24 cellular contexts compared by ENCODE assay signal in the genomic region with DNA sequence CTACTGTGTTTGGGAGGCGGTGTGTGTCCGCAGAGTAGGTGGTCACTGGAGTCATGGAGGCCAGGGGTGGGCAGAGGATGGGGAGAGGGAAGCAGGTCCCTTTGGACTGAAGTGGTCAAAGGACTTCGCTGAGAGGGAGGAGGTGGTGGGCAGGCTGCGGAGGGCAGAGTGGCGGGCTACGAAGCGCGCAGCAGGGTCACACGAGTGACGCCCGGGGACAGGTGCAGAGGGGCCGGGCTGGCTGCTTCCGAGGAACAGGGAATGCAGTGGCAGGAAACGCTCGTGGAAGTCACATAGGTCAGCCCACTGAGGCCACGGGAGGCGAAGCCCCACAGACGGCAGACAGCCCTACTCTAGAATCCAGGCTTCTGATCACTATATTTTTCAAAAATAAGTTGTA.
DNase-seq lines count a peak whose midpoint lies in the region; ATAC-seq, FAIRE-seq and TF ChIP-seq lines count a peak whose summit lies in the region.
"Had no signal": no experiment of that assay in that cellular context is flagged by ENCODE, and none has a peak within 500 bp of the region (broad histone marks: within the 10 kb centered on the region; RNA-seq: fewer than 3 reads in every experiment).

No MANE protein-coding gene starts in this region.

- TF ChIP-seq EP300 in esophagus muscularis mucosa (IDR thresholded peaks at IDR 0.05): no peak

- H3K36me3 Mint-ChIP-seq in naive thymus-derived CD8-positive, alpha-beta T cell: no peaks in the 10 kb centered on the region

- DNase-seq in right cardiac atrium (no peak), left cardiac atrium (no peak), esophagus muscularis mucosa (ENCODE audit: extremely low spot score) (peak; percentile 37), osteoblast (ENCODE audit: insufficient read length, low spot score, missing footprints) (peak; percentile 35), urothelium cell line (ENCODE audit: low spot score) (no peak), NCI-H1436 (lab: John Stamatoyannopoulos, UW) (no peak)
- no peak for DNase-seq in stimulated activated CD4-positive, alpha-beta T cell treated with anti-CD3 and anti-CD28 coated beads, Interleukin-4, amount 100 ng/mL, for 4 hours
- DNase-seq in naive thymus-derived CD8-positive, alpha-beta T cell: no peak
- DNase-seq: CD4-positive, alpha-beta T cell; DMS53; EL; GDM1; IMR-90; MM.1S; NCI-H1694; NCI-H2029 treated with DMSO at 0.1 percent for 48 hours; NCI-H2227 treated with DMSO at 0.1 percent for 48 hours; NCI-H526 treated with DMSO at 0.1 percent for 48 hours; Right ventricle myocardium superior; RPMI8226 had no signal

- ATAC-seq in right cardiac atrium: peak; percentile 13 to 14
- ATAC-seq in left cardiac atrium: no peak
- no peak for ATAC-seq in naive thymus-derived CD8-positive, alpha-beta T cell
- ATAC-seq: GM12878 had no signal

- WGBS in right cardiac atrium: 89% methylated on average over 17 of the region's 18 CpGs
- WGBS in esophagus muscularis mucosa: 89% methylated on average over 18 of the region's 18 CpGs

- no peak overlapping the region for H3K27ac ChIP-seq in right cardiac atrium (ENCODE audit: low read length)
- H3K27ac ChIP-seq in esophagus muscularis mucosa (replicated peaks in 1 of 4): no peak overlapping the region
- H3K27ac ChIP-seq in osteoblast (ENCODE audit: low read depth, low read length): no peak overlapping the region
- H3K27ac ChIP-seq: BLaER1, KMS-11, SJSA1 had no signal

- no peak for TF ChIP-seq POLR2A in esophagus muscularis mucosa (IDR thresholded peaks at IDR 0.05; ENCODE audit: low read depth)

- H2AFZ ChIP-seq in osteoblast (ENCODE audit: low read length): no peak overlapping the region

- no peaks in the 10 kb centered on the region for H4K20me1 ChIP-seq in osteoblast (ENCODE audit: insufficient read depth, low read length)
- H4K20me1 ChIP-seq: BLaER1 had no signal

- intact Hi-C loops in right cardiac atrium (cut with DNase I): no loop called here
- intact Hi-C loops in left cardiac atrium (cut with DNase I): no loop called here
- intact Hi-C loops in esophagus muscularis mucosa (cut with DNase I): no loop called here

- H3K9me3 ChIP-seq in right cardiac atrium (ENCODE audit: control insufficient read depth, low read length) (no peaks in the 10 kb centered on the region), esophagus muscularis mucosa (no peaks in the 10 kb centered on the region), osteoblast (ENCODE audit: low read depth, low read length) (no peaks in the 10 kb centered on the region)
- H3K9me3 ChIP-seq: SJSA1 had no signal

- POLR2A ChIA-PET in naive thymus-derived CD8-positive, alpha-beta T cell (lab: Charles Lee): no interaction called here

- H3K4me3 ChIP-seq in right cardiac atrium (ENCODE audit: low read length) (no peak overlapping the region), esophagus muscularis mucosa (no peak overlapping the region), osteoblast (ENCODE audit: insufficient read depth, low read length) (no peak overlapping the region)
- H3K4me3 ChIP-seq: BLaER1, GM12878, SJSA1 had no signal

- no peaks in the 10 kb centered on the region for H3K79me2 ChIP-seq in osteoblast (ENCODE audit: insufficient read depth, low read length)

- no peak overlapping the region for H3K4me3 Mint-ChIP-seq in naive thymus-derived CD8-positive, alpha-beta T cell
- H3K4me3 Mint-ChIP-seq: CD4-positive, alpha-beta T cell had no signal

- H3K36me3 ChIP-seq in esophagus muscularis mucosa (no peaks in the 10 kb centered on the region), osteoblast (ENCODE audit: insufficient read depth, low read length) (no peaks in the 10 kb centered on the region)
- H3K36me3 ChIP-seq: BLaER1, SJSA1 had no signal

- no peaks in the 10 kb centered on the region for H3K9me3 Mint-ChIP-seq in naive thymus-derived CD8-positive, alpha-beta T cell
- H3K9me3 Mint-ChIP-seq: CD4-positive, alpha-beta T cell had no signal

- no peaks in the 10 kb centered on the region for H3K27me3 Mint-ChIP-seq in naive thymus-derived CD8-positive, alpha-beta T cell
- H3K27me3 Mint-ChIP-seq: CD4-positive, alpha-beta T cell had no signal

- H3K4me1 Mint-ChIP-seq in naive thymus-derived CD8-positive, alpha-beta T cell: peaks cover 3 to 8% (median 6%) of the 10 kb centered on the region in 4 donors

- H3K27ac Mint-ChIP-seq in naive thymus-derived CD8-positive, alpha-beta T cell: peak overlapping the region in 2 of 10 donors; percentile 43 to 84
- H3K27ac Mint-ChIP-seq: CD4-positive, alpha-beta T cell had no signal

- no peak overlapping the region for H3K4me2 ChIP-seq in osteoblast (ENCODE audit: insufficient read depth, low read length)
- H3K4me2 ChIP-seq: BLaER1, KMS-11 had no signal

- FAIRE-seq in urothelium cell line (lab: Jason Lieb, UNC): peak; percentile 9
- FAIRE-seq: GM12878 had no signal

- H3K27me3 ChIP-seq in right cardiac atrium (ENCODE audit: control insufficient read depth, insufficient read depth) (no peaks in the 10 kb centered on the region), esophagus muscularis mucosa (peaks cover 0 to 6% (median 0%) of the 10 kb centered on the region in 4 donors), osteoblast (ENCODE audit: insufficient read depth, low read length) (no peaks in the 10 kb centered on the region)
- H3K27me3 ChIP-seq: BLaER1, SJSA1 had no signal

- no peaks in the 10 kb centered on the region for H3K4me1 ChIP-seq in right cardiac atrium (ENCODE audit: control insufficient read depth, insufficient read depth, low read length)
- peaks cover 0 to 3% (median 0%) of the 10 kb centered on the region in 4 donors for H3K4me1 ChIP-seq in esophagus muscularis mucosa
- no peaks in the 10 kb centered on the region for H3K4me1 ChIP-seq in osteoblast (ENCODE audit: insufficient read depth, low read length)
- H3K4me1 ChIP-seq: SJSA1 had no signal

- no peak for TF ChIP-seq CTCF in esophagus muscularis mucosa (IDR thresholded peaks at IDR 0.05)
- no peak for TF ChIP-seq CTCF in osteoblast (IDR thresholded peaks at IDR 0.05; ENCODE audit: extremely low read depth, low read depth, low read length)

Comparison
In these comparisons a context has a peak if more than half of its experiments do, and no peak if none do; other contexts are left out.
1. ATAC-seq: peak in right cardiac atrium (2 of 2); none in left cardiac atrium (0 of 2) and naive thymus-derived CD8-positive, alpha-beta T cell (0 of 2).
2. DNase-seq: peak in esophagus muscularis mucosa (single experiment) and osteoblast (single experiment); none in right cardiac atrium (0 of 3), left cardiac atrium (single experiment), urothelium cell line (single experiment), stimulated activated CD4-positive, alpha-beta T cell treated with anti-CD3 and anti-CD28 coated beads, Interleukin-4, amount 100 ng/mL, for 4 hours (0 of 2), naive thymus-derived CD8-positive, alpha-beta T cell (0 of 10) and NCI-H1436 (single experiment).